ENCODE assay signal across 12 cellular contexts in genomic region chr18:49859725-49860124, GRCh38.
"Had no signal": no experiment of that assay in that cellular context is flagged by ENCODE, and none has a peak within 500 bp of the region (broad histone marks: within the 10 kb centered on the region; RNA-seq: fewer than 3 reads in every experiment).

No MANE protein-coding gene starts in this region.

- H3K27me3 ChIP-seq: right atrium auricular region had no signal

- DNase-seq: activated CD4-positive, alpha-beta T cell treated with anti-CD3 and anti-CD28 coated beads, Interleukin-2, amount 10 ng/mL, durations not matched to agents 7 days and 5 days; activated naive CD4-positive, alpha-beta T cell treated with anti-CD3 and anti-CD28 coated beads for 36 hours; activated T-cell treated with anti-CD3 and anti-CD28 coated beads for 4 hours; central memory CD4-positive, alpha-beta T cell; effector memory CD8-positive, alpha-beta T cell; erythroblast; hypothalamus; mesendoderm; naive B cell had no signal

- H3K36me3 ChIP-seq: right atrium auricular region had no signal

- ATAC-seq: activated T-helper 17 cell treated with anti-CD3 and anti-CD28 coated beads, Interleukin-2, amount 50 U/mL, for 72 hours; effector memory CD8-positive, alpha-beta T cell; stimulated activated memory B cell treated with anti-CD40 and anti-IgM and Interleukin-4, amounts not matched to agents 10 μg/mL and 1 μg/mL and 100 μg/mL, for 72 hours had no signal

- H3K9me3 ChIP-seq: right atrium auricular region had no signal

- H3K4me1 ChIP-seq: right atrium auricular region had no signal

- H3K27ac ChIP-seq: right atrium auricular region had no signal

- H3K4me3 ChIP-seq: right atrium auricular region had no signal
